ENCODE assay signal across 8 cellular contexts in genomic region chr2:99489758-99490087, GRCh38. TPM values are rescaled to one million over a fixed set of nuclear protein-coding genes. Genes with fewer than 3 reads are reported as not detected.
DNase-seq lines count a peak whose midpoint lies in the region; ATAC-seq and TF ChIP-seq lines count a peak whose summit lies in the region.

REV1 (minus strand) TSS chr2:99490017; CDS start chr2:99464975, 25,042 bp downstream.

- H2BK12ac ChIP-seq in trophoblast cell (ENCODE audit: low read length): peak within 1 kb of the TSS; percentile 8

- peak within 1 kb of the TSS; percentile 94 for H3K4ac ChIP-seq in trophoblast cell (ENCODE audit: low read depth, low read length)

- peak within 1 kb of the TSS; percentile 97 for H4K12ac ChIP-seq in trophoblast cell (ENCODE audit: low read depth, low read length)

- H3K9me2 ChIP-seq in GM23248 (ENCODE audit: insufficient read depth): no peaks in the 10 kb centered on the region

- peaks cover 7% of the 10 kb centered on the region for H3K36me3 Mint-ChIP-seq in T-helper 2 cell treated with Interferon-gamma antibody and Interleukin-4, amounts not matched to agents 5 μg/mL and 100 μg/mL, for 36 hours (ENCODE audit: low read depth)

- H3K4me3 Mint-ChIP-seq in T-helper 2 cell treated with Interferon-gamma antibody and Interleukin-4, amounts not matched to agents 5 μg/mL and 100 μg/mL, for 36 hours: peak within 1 kb of the TSS; percentile 94

- H3K27ac ChIP-seq in GM23248 (peak within 1 kb of the TSS; percentile 63), gastroesophageal sphincter (peak within 1 kb of the TSS; percentile 94 to 100 (median 100)), trophoblast cell (ENCODE audit: low read depth, low read length) (peak within 1 kb of the TSS; percentile 97)

- H3K9ac ChIP-seq in GM23248 (peak within 1 kb of the TSS; percentile 91), trophoblast cell (ENCODE audit: low read length) (peak within 1 kb of the TSS; percentile 89)

- H3K79me1 ChIP-seq in trophoblast cell (ENCODE audit: low read length): peaks cover 13% of the 10 kb centered on the region

- in situ Hi-C loops in GM23248 (cut with MboI): no loop called here
- in situ Hi-C loops in ACHN (cut with HindIII; ENCODE audit: low pct_ligation_motif_present, low pct_unique_long_range_greater_than_20kb, low sequenced_read_pairs): no loop called here

- H3K4me2 ChIP-seq in GM23248 (ENCODE audit: unreplicated experiment) (peak within 1 kb of the TSS; percentile 94), trophoblast cell (ENCODE audit: low read length) (peak within 1 kb of the TSS; percentile 68)

- H2BK120ac ChIP-seq in trophoblast cell (ENCODE audit: insufficient read depth, low read length, poor library complexity): peak within 1 kb of the TSS; percentile 94

- TF ChIP-seq EP300 in gastroesophageal sphincter (IDR thresholded peaks at IDR 0.05): no peak

- peak within 1 kb of the TSS; percentile 91 for H4K8ac ChIP-seq in trophoblast cell (ENCODE audit: low read depth, low read length)

- H3K4me1 Mint-ChIP-seq in T-helper 2 cell treated with Interferon-gamma antibody and Interleukin-4, amounts not matched to agents 5 μg/mL and 100 μg/mL, for 36 hours (ENCODE audit: low read depth): peaks cover 33% of the 10 kb centered on the region

- H3K79me2 ChIP-seq in GM23248 (ENCODE audit: insufficient read depth) (peaks cover 44% of the 10 kb centered on the region), trophoblast cell (ENCODE audit: control insufficient read depth, insufficient read depth, low read length, poor library complexity) (peaks cover 11% of the 10 kb centered on the region)

- 0 to 4% methylated on average over 6 to 16 of the region's 51 CpGs for WGBS in GM23248 (ENCODE audit: low coverage in 1 of 2, low lambda C conversion rate in 2 of 2, missing lambda C conversion rate in 2 of 2), 2 experiments
- WGBS in gastroesophageal sphincter (ENCODE audit: low coverage in 1 of 2), 2 donors: no CpG with 5 or more reads among the region's 51 CpGs
- WGBS in trophoblast cell (ENCODE audit: extremely low coverage, insufficient coverage, insufficient read length): no CpG with 5 or more reads among the region's 51 CpGs

- H2AK5ac ChIP-seq in trophoblast cell (ENCODE audit: low read length): peak within 1 kb of the TSS; percentile 18

- DNase-seq in GM23248 (no peak), trophoblast cell (no peak), ACHN (no peak), NCI-H2081 (lab: John Stamatoyannopoulos, UW) (no peak)
- no peak for DNase-seq in T-helper 2 cell treated with Interferon-gamma antibody and Interleukin-4, amounts not matched to agents 5 μg/mL and 100 μg/mL, for 36 hours (ENCODE audit: low spot score)
- no peak for DNase-seq in activated CD4-positive, CD25-positive, alpha-beta regulatory T cell treated with anti-CD3 and anti-CD28 coated beads, Interleukin-2, amount 50 U/mL, for 72 hours

- ATAC-seq in gastroesophageal sphincter (no peak), GM21723 (IDR thresholded peaks at IDR 0.05; ENCODE audit: unreplicated experiment) (no peak)

- peaks cover 4% of the 10 kb centered on the region; the same call in 1 of the 2 replicates for H4K20me1 ChIP-seq in GM23248 (ENCODE audit: insufficient read depth)

- peaks cover 12% of the 10 kb centered on the region for H3K4me1 ChIP-seq in GM23248 (ENCODE audit: insufficient read depth)
- peaks cover 0 to 40% (median 5%) of the 10 kb centered on the region in 3 donors for H3K4me1 ChIP-seq in gastroesophageal sphincter
- peaks cover 0 to 2% of the 10 kb centered on the region in 2 experiments for H3K4me1 ChIP-seq in trophoblast cell (ENCODE audit: control insufficient read depth in 1 of 2, insufficient read depth in 2 of 2, low read length in 2 of 2)

- peak within 1 kb of the TSS; percentile 97 for H3K18ac ChIP-seq in trophoblast cell (ENCODE audit: low read length)

- H4K91ac ChIP-seq in trophoblast cell (ENCODE audit: low read depth, low read length): peak within 1 kb of the TSS; percentile 97

- no peak for TF ChIP-seq CTCF in gastroesophageal sphincter (IDR thresholded peaks at IDR 0.05)

- TF ChIP-seq POLR2A in gastroesophageal sphincter (IDR thresholded peaks at IDR 0.05): peak; percentile 62 to 66

- H3K27ac Mint-ChIP-seq in T-helper 2 cell treated with Interferon-gamma antibody and Interleukin-4, amounts not matched to agents 5 μg/mL and 100 μg/mL, for 36 hours: peak within 1 kb of the TSS; percentile 99

- no peaks in the 10 kb centered on the region for H3K9me3 Mint-ChIP-seq in T-helper 2 cell treated with Interferon-gamma antibody and Interleukin-4, amounts not matched to agents 5 μg/mL and 100 μg/mL, for 36 hours

- peak within 1 kb of the TSS; percentile 93 for H2AFZ ChIP-seq in GM23248
- peak within 1 kb of the TSS; percentile 97 for H2AFZ ChIP-seq in trophoblast cell (ENCODE audit: insufficient read depth, low read length, poor library complexity)

- peak within 1 kb of the TSS; percentile 96 for H2BK5ac ChIP-seq in trophoblast cell (ENCODE audit: low read depth, low read length, poor library complexity)

- H3K27me3 Mint-ChIP-seq in T-helper 2 cell treated with Interferon-gamma antibody and Interleukin-4, amounts not matched to agents 5 μg/mL and 100 μg/mL, for 36 hours (ENCODE audit: low read depth): peaks cover 6% of the 10 kb centered on the region

- H3K27me3 ChIP-seq in GM23248 (replicated peaks; ENCODE audit: insufficient read depth): no peaks in the 10 kb centered on the region
- H3K27me3 ChIP-seq in gastroesophageal sphincter: no peaks in the 10 kb centered on the region
- H3K27me3 ChIP-seq in trophoblast cell (ENCODE audit: insufficient read depth, low read length): no peaks in the 10 kb centered on the region

- H3K9me3 ChIP-seq in GM23248 (ENCODE audit: low read depth) (no peaks in the 10 kb centered on the region), gastroesophageal sphincter (no peaks in the 10 kb centered on the region), trophoblast cell (ENCODE audit: insufficient read depth, low read depth, low read length) (no peaks in the 10 kb centered on the region)

- H3K4me3 ChIP-seq in GM23248 (peak within 1 kb of the TSS; percentile 89), gastroesophageal sphincter (peak within 1 kb of the TSS; percentile 83 to 99), trophoblast cell (ENCODE audit: low read depth, low read length) (peak within 1 kb of the TSS; percentile 96)

- H3K36me3 ChIP-seq in GM23248 (ENCODE audit: low read depth) (no peaks in the 10 kb centered on the region), gastroesophageal sphincter (no peaks in the 10 kb centered on the region), trophoblast cell (ENCODE audit: control insufficient read depth in 1 of 2, insufficient read depth in 2 of 2, low read length in 2 of 2) (no peaks in the 10 kb centered on the region)

- H3K23ac ChIP-seq in trophoblast cell (ENCODE audit: low read length): no peak within 1 kb of the TSS

- H3F3A ChIP-seq in GM23248 (ENCODE audit: insufficient read depth): 0 out of 2 replicates have a peak, but pooled peaks cover 4% of the 10 kb centered on the region

- H3K14ac ChIP-seq in trophoblast cell (ENCODE audit: low read length): peak within 1 kb of the TSS; percentile 94

RNA-seq across cellular contexts. Expression of gene REV1, which starts in this region (rescaled TPM):
- 15.0 and 19.5 TPM in 2 replicates for total RNA-seq in GM23248 (2014; rRNA removed; shearing (Covaris generic))
- polyA plus RNA-seq in GM23248 (2016; fragmentation: Nextera tagmentation; extraction: Ambion mirVana): 14.4 and 15.1 TPM in 2 replicates
- total RNA-seq in gastroesophageal sphincter: 10 to 100 TPM; 25.9 to 61.5 (median 47.3) TPM
- polyA plus RNA-seq in trophoblast cell (2013): 27.7 TPM in 2 replicates
